ENCODE assay signal across 16 cellular contexts in the genomic region with DNA sequence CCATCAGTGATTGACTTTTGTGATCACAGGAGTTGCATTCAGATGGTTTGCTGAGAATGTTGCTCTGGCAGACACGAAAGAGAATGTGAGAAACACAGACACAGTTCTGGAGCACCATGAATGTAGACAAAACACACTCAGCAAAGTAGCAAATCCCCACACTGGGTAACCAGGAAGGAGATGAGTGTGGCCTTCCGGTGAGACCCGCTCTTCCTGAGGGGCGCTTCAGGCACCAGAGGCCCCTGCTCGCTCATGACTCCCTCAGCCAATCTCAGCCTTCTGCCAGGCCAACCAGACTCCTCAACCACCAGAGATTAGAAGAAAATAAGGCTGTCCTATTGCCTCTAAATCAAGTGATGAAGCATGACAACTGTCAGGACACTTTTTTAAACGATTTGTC.
DNase-seq lines count a peak whose midpoint lies in the region; ATAC-seq, FAIRE-seq and TF ChIP-seq lines count a peak whose summit lies in the region.
"Had no signal": no experiment of that assay in that cellular context is flagged by ENCODE, and none has a peak within 500 bp of the region (broad histone marks: within the 10 kb centered on the region; RNA-seq: fewer than 3 reads in every experiment).

No MANE protein-coding gene starts in this region.

- H3K27ac Mint-ChIP-seq in naive B cell, result peak overlapping the region; percentile 20 to 95 (median 86)
- H3K27ac Mint-ChIP-seq in stimulated activated naive CD8-positive, alpha-beta T cell treated with anti-CD3 and anti-CD28 coated beads, Interleukin-15, Interleukin-2, amounts not matched to agents 100 ng/mL and 50 ng/mL, for 24 hours, result peak overlapping the region; percentile 15
- H3K27ac Mint-ChIP-seq: CD8-positive, alpha-beta T cell had no signal

- no peaks in the 10 kb centered on the region for H3K27me3 Mint-ChIP-seq in naive B cell
- H3K27me3 Mint-ChIP-seq in stimulated activated naive CD8-positive, alpha-beta T cell treated with anti-CD3 and anti-CD28 coated beads, Interleukin-15, Interleukin-2, amounts not matched to agents 100 ng/mL and 50 ng/mL, for 24 hours, result no peaks in the 10 kb centered on the region

- H3K9me3 ChIP-seq in lower lobe of right lung, result no peaks in the 10 kb centered on the region
- H3K9me3 ChIP-seq: SJSA1 had no signal

- H3K9me3 Mint-ChIP-seq in naive B cell, result no peaks in the 10 kb centered on the region
- no peaks in the 10 kb centered on the region for H3K9me3 Mint-ChIP-seq in stimulated activated naive CD8-positive, alpha-beta T cell treated with anti-CD3 and anti-CD28 coated beads, Interleukin-15, Interleukin-2, amounts not matched to agents 100 ng/mL and 50 ng/mL, for 24 hours
- H3K9me3 Mint-ChIP-seq: CD8-positive, alpha-beta T cell had no signal

- no peaks in the 10 kb centered on the region for H3K4me1 ChIP-seq in lower lobe of right lung
- H3K4me1 ChIP-seq: SJSA1 had no signal

- ATAC-seq in HG03432 (IDR thresholded peaks at IDR 0.05; ENCODE audit: unreplicated experiment), result peak; percentile 53
- ATAC-seq in naive B cell (ENCODE audit: low read depth in 2 of 2), result peak; percentile 57 to 64
- no peak for ATAC-seq in HG03457 (IDR thresholded peaks at IDR 0.05; ENCODE audit: unreplicated experiment)
- no peak for ATAC-seq in lower lobe of right lung
- ATAC-seq: CD8-positive, alpha-beta T cell; HepG2 had no signal

- intact Hi-C loops in lower lobe of right lung (cut with DNase I), result no loop called here

- peak; percentile 74 for FAIRE-seq in GM12891 (lab: Jason Lieb, UNC)
- FAIRE-seq: GM19239, HepG2 had no signal

- peaks cover 0 to 6% of the 10 kb centered on the region in 2 donors for H3K36me3 Mint-ChIP-seq in naive B cell
- no peaks in the 10 kb centered on the region for H3K36me3 Mint-ChIP-seq in stimulated activated naive CD8-positive, alpha-beta T cell treated with anti-CD3 and anti-CD28 coated beads, Interleukin-15, Interleukin-2, amounts not matched to agents 100 ng/mL and 50 ng/mL, for 24 hours (ENCODE audit: low read depth)
- H3K36me3 Mint-ChIP-seq: CD8-positive, alpha-beta T cell had no signal

- TF ChIP-seq POLR2A in GM12891 (IDR thresholded peaks at IDR 0.05; ENCODE audit: low read depth, low read length), result no peak

- DNase-seq in GM12891 (ENCODE audit: insufficient read length, low spot score), result no peak
- DNase-seq in naive B cell, result no peak
- no peak for DNase-seq in foreskin fibroblast
- DNase-seq in lower lobe of right lung, result no peak
- DNase-seq: CD8-positive, alpha-beta T cell; HCEC 1CT; MM.1S; NCI-H1092 treated with DMSO at 0.1 percent for 48 hours; NCI-H524 had no signal

- H3K4me3 ChIP-seq in foreskin fibroblast (ENCODE audit: low read depth in 1 of 2, low read length in 2 of 2), result no peak overlapping the region
- H3K4me3 ChIP-seq in lower lobe of right lung, result no peak overlapping the region
- H3K4me3 ChIP-seq: SJSA1 had no signal

- H3K27ac ChIP-seq in lower lobe of right lung, result no peak overlapping the region
- H3K27ac ChIP-seq: KMS-11, SJSA1 had no signal

- TF ChIP-seq CTCF in foreskin fibroblast (IDR thresholded peaks at IDR 0.05; ENCODE audit: low read depth, low read length) (no peak), lower lobe of right lung (IDR thresholded peaks at IDR 0.05) (no peak)

- no peaks in the 10 kb centered on the region for H3K27me3 ChIP-seq in lower lobe of right lung (ENCODE audit: low read depth)
- H3K27me3 ChIP-seq: SJSA1 had no signal

- peaks cover 44 to 78% (median 60%) of the 10 kb centered on the region in 3 donors for H3K4me1 Mint-ChIP-seq in naive B cell
- H3K4me1 Mint-ChIP-seq in stimulated activated naive CD8-positive, alpha-beta T cell treated with anti-CD3 and anti-CD28 coated beads, Interleukin-15, Interleukin-2, amounts not matched to agents 100 ng/mL and 50 ng/mL, for 24 hours (ENCODE audit: low read depth), result peaks cover 8% of the 10 kb centered on the region

- no peaks in the 10 kb centered on the region for H3K36me3 ChIP-seq in lower lobe of right lung
- H3K36me3 ChIP-seq: SJSA1 had no signal

- H3K4me3 Mint-ChIP-seq in naive B cell, result peak overlapping the region in 7 of 8 donors; percentile 47 to 83 (median 63)
- no peak overlapping the region for H3K4me3 Mint-ChIP-seq in stimulated activated naive CD8-positive, alpha-beta T cell treated with anti-CD3 and anti-CD28 coated beads, Interleukin-15, Interleukin-2, amounts not matched to agents 100 ng/mL and 50 ng/mL, for 24 hours
- H3K4me3 Mint-ChIP-seq: CD8-positive, alpha-beta T cell had no signal

TF ChIP-seq in GM12891, 5 proteins besides CTCF, POLR2A, EP300 and RAD21:
- TF ChIP-seq PAX5 (IDR thresholded peaks at IDR 0.05; ENCODE audit: insufficient read depth, low read length, severe bottlenecking) (no peak), TAF1 (IDR thresholded peaks at IDR 0.05; ENCODE audit: low read depth, low read length) (no peak), POLR2AphosphoS5 (IDR thresholded peaks at IDR 0.05; ENCODE audit: low read depth, low read length) (no peak), SPI1 (IDR thresholded peaks at IDR 0.05; ENCODE audit: low read depth, low read length) (no peak), POU2F2 (IDR thresholded peaks at IDR 0.05; ENCODE audit: low read depth, low read length) (no peak)

Comparison
In these comparisons a context has a peak if more than half of its experiments do, and no peak if none do; other contexts are left out.
1. ATAC-seq: peak in HG03432 (single experiment) and naive B cell (2 of 2); none in HG03457 (single experiment) and lower lobe of right lung (0 of 2).